Comparison of ENCODE assay signal across 1 cellular context in the genomic region with DNA sequence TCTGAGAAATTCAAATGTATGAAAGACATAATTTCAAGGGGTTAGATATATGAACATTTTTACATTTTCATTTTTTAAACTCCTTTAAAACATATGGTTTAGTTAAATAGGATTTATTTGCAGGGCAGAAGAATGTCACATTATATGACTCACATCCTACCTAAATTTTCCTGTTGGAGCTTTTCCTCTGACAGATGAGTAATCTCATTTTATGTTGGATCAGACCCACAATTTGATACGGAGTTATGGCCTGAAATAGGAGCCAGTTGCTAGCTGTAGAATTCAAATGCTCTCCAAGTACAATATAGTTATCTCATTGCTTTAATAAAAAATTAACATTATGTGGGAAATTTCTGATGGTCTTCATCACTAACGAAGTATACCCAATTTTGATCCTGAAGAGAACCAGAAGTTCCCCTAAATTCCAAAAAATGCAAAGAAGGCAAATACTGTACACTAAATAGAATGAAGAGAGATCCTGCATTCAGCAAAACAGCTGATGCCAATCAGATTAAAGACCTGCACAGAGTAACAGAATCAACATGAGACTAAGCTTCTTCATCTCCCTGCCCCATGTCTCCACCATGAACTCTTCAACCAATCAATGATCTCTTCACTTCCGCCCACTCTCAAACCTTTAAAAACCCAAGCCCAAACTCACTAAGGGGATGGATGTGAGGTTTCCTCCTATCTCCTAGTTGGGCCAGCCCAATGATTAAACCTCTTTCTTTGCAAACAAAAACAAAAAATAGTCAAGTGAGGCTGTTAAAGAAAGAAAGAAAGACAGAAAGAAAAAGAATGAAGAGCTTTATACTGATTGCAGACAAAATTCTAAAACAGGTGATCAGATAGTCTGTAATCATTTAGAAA.
A peak's percentile ranks its signal among the peaks of the same experiment; 100 is the strongest.
TF ChIP-seq lines count a peak whose summit lies in the region.

No MANE protein-coding gene starts in this region.

TF ChIP-seq in K562, 482 proteins besides CTCF, POLR2A, EP300 and RAD21 (continued from another document):
- TF ChIP-seq, protein P1, sequence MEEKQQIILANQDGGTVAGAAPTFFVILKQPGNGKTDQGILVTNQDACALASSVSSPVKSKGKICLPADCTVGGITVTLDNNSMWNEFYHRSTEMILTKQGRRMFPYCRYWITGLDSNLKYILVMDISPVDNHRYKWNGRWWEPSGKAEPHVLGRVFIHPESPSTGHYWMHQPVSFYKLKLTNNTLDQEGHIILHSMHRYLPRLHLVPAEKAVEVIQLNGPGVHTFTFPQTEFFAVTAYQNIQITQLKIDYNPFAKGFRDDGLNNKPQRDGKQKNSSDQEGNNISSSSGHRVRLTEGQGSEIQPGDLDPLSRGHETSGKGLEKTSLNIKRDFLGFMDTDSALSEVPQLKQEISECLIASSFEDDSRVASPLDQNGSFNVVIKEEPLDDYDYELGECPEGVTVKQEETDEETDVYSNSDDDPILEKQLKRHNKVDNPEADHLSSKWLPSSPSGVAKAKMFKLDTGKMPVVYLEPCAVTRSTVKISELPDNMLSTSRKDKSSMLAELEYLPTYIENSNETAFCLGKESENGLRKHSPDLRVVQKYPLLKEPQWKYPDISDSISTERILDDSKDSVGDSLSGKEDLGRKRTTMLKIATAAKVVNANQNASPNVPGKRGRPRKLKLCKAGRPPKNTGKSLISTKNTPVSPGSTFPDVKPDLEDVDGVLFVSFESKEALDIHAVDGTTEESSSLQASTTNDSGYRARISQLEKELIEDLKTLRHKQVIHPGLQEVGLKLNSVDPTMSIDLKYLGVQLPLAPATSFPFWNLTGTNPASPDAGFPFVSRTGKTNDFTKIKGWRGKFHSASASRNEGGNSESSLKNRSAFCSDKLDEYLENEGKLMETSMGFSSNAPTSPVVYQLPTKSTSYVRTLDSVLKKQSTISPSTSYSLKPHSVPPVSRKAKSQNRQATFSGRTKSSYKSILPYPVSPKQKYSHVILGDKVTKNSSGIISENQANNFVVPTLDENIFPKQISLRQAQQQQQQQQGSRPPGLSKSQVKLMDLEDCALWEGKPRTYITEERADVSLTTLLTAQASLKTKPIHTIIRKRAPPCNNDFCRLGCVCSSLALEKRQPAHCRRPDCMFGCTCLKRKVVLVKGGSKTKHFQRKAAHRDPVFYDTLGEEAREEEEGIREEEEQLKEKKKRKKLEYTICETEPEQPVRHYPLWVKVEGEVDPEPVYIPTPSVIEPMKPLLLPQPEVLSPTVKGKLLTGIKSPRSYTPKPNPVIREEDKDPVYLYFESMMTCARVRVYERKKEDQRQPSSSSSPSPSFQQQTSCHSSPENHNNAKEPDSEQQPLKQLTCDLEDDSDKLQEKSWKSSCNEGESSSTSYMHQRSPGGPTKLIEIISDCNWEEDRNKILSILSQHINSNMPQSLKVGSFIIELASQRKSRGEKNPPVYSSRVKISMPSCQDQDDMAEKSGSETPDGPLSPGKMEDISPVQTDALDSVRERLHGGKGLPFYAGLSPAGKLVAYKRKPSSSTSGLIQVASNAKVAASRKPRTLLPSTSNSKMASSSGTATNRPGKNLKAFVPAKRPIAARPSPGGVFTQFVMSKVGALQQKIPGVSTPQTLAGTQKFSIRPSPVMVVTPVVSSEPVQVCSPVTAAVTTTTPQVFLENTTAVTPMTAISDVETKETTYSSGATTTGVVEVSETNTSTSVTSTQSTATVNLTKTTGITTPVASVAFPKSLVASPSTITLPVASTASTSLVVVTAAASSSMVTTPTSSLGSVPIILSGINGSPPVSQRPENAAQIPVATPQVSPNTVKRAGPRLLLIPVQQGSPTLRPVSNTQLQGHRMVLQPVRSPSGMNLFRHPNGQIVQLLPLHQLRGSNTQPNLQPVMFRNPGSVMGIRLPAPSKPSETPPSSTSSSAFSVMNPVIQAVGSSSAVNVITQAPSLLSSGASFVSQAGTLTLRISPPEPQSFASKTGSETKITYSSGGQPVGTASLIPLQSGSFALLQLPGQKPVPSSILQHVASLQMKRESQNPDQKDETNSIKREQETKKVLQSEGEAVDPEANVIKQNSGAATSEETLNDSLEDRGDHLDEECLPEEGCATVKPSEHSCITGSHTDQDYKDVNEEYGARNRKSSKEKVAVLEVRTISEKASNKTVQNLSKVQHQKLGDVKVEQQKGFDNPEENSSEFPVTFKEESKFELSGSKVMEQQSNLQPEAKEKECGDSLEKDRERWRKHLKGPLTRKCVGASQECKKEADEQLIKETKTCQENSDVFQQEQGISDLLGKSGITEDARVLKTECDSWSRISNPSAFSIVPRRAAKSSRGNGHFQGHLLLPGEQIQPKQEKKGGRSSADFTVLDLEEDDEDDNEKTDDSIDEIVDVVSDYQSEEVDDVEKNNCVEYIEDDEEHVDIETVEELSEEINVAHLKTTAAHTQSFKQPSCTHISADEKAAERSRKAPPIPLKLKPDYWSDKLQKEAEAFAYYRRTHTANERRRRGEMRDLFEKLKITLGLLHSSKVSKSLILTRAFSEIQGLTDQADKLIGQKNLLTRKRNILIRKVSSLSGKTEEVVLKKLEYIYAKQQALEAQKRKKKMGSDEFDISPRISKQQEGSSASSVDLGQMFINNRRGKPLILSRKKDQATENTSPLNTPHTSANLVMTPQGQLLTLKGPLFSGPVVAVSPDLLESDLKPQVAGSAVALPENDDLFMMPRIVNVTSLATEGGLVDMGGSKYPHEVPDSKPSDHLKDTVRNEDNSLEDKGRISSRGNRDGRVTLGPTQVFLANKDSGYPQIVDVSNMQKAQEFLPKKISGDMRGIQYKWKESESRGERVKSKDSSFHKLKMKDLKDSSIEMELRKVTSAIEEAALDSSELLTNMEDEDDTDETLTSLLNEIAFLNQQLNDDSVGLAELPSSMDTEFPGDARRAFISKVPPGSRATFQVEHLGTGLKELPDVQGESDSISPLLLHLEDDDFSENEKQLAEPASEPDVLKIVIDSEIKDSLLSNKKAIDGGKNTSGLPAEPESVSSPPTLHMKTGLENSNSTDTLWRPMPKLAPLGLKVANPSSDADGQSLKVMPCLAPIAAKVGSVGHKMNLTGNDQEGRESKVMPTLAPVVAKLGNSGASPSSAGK (IDR thresholded peaks at IDR 0.05), result no peak
- TF ChIP-seq ILK (tag; IDR thresholded peaks at IDR 0.05; ENCODE audit: borderline replicate concordance, low read depth), result no peak
- TF ChIP-seq, protein P2, sequence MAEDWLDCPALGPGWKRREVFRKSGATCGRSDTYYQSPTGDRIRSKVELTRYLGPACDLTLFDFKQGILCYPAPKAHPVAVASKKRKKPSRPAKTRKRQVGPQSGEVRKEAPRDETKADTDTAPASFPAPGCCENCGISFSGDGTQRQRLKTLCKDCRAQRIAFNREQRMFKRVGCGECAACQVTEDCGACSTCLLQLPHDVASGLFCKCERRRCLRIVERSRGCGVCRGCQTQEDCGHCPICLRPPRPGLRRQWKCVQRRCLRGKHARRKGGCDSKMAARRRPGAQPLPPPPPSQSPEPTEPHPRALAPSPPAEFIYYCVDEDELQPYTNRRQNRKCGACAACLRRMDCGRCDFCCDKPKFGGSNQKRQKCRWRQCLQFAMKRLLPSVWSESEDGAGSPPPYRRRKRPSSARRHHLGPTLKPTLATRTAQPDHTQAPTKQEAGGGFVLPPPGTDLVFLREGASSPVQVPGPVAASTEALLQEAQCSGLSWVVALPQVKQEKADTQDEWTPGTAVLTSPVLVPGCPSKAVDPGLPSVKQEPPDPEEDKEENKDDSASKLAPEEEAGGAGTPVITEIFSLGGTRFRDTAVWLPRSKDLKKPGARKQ (CRISPR knock-in tag; IDR thresholded peaks at IDR 0.05), result no peak
- TF ChIP-seq ZNF316 (IDR thresholded peaks at IDR 0.05), result peak; percentile 5; the same call in 1 of the 2 replicates
- TF ChIP-seq, protein P3, sequence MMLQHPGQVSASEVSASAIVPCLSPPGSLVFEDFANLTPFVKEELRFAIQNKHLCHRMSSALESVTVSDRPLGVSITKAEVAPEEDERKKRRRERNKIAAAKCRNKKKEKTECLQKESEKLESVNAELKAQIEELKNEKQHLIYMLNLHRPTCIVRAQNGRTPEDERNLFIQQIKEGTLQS (IDR thresholded peaks at IDR 0.05), result 0 out of 2 replicates have a peak, but pooled peaks have one; percentile 16
- TF ChIP-seq, protein P3 (CRISPR knock-in tag; conservative IDR thresholded peaks at IDR 0.05), result no peak
- TF ChIP-seq CCNT2 (IDR thresholded peaks at IDR 0.05; ENCODE audit: borderline replicate concordance, extremely low read depth, insufficient read length, low read depth, low read length), result no peak
